17 cellular contexts compared by ENCODE assay signal in the genomic region with DNA sequence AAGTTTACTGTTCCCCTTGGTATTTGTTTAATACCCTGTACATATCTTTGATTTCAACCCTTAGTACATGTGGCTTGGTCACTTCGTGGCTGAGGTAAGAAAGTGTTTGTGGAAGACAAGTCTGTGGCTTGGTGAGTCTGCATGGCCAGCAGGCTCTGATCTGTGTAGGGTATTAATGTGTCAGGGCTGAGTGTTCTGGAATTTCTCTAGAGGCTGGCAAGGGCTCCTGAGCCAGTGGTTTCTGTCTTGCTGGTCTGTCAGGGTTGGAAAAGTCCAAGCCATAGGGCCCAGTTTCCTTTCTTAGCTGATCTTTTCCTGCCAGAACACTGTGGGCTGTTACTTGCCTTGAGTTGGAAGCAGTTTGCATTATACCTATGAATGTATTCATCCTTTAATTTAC. TPM values are rescaled to one million over a fixed set of nuclear protein-coding genes. Genes with fewer than 3 reads are reported as not detected.
"Had no signal": no experiment of that assay in that cellular context is flagged by ENCODE, and none has a peak within 500 bp of the region (broad histone marks: within the 10 kb centered on the region; RNA-seq: fewer than 3 reads in every experiment).

No MANE protein-coding gene starts in this region.

- H3K4me1 ChIP-seq: gastrocnemius medialis, left lung, thyroid gland had no signal

- H3K27me3 ChIP-seq: brain microvascular endothelial cell, gastrocnemius medialis, left lung, thyroid gland had no signal

- H3K36me3 ChIP-seq: brain microvascular endothelial cell, gastrocnemius medialis, left lung, thyroid gland had no signal

- H3K27ac ChIP-seq: brain microvascular endothelial cell, epithelial cell of prostate, gastrocnemius medialis, left lung, thyroid gland had no signal

- ATAC-seq: activated CD8-positive, alpha-beta T cell treated with anti-CD3 and anti-CD28 coated beads for 36 hours; activated T-cell treated with anti-CD3 and anti-CD28 coated beads, Interleukin-2, amount 50 U/mL, for 4 hours; gastrocnemius medialis; left lung; mucosa of descending colon; natural killer cell treated with Interleukin-12 subunit alpha and Interleukin-12 subunit beta and Interleukin-15 and Interleukin-18, amount 100 ng/mL, for 72 hours had no signal

- H3K9me3 ChIP-seq: gastrocnemius medialis, mucosa of descending colon, thyroid gland had no signal

- H3K4me3 ChIP-seq: gastrocnemius medialis, left lung, mucosa of descending colon, thyroid gland had no signal

- DNase-seq: activated B cell treated with CpG ODN at 0.5 μM for 24 hours; activated CD4-positive, alpha-beta T cell treated with anti-CD3 and anti-CD28 coated beads for 48 hours; activated CD8-positive, alpha-beta T cell treated with anti-CD3 and anti-CD28 coated beads for 36 hours; activated effector memory CD4-positive, alpha-beta T cell treated with anti-CD3 and anti-CD28 coated beads, Interleukin-2, amount 50 U/mL, for 16 hours; activated T-cell treated with anti-CD3 and anti-CD28 coated beads, Interleukin-2, amount 50 U/mL, for 4 hours; amniotic stem cell; cerebellar nuclear complex; dermis blood vessel endothelial cell; gastrocnemius medialis; islet precursor cell; left lung; mucosa of descending colon; thyroid gland had no signal

RNA-seq across cellular contexts. Expression of a gene that starts 48.0 kb away (rescaled TPM):
- total RNA-seq: activated B cell treated with CpG ODN at 0.5 μM for 24 hours; activated CD8-positive, alpha-beta T cell treated with anti-CD3 and anti-CD28 coated beads for 36 hours; activated T-cell treated with anti-CD3 and anti-CD28 coated beads, Interleukin-2, amount 50 U/mL, for 4 hours; natural killer cell treated with Interleukin-12 subunit alpha and Interleukin-12 subunit beta and Interleukin-15 and Interleukin-18, amount 100 ng/mL, for 72 hours; T-helper 2 cell treated with Interferon-gamma antibody and Interleukin-4, amounts not matched to agents 100 ng/mL and 5 ng/mL, for 36 hours had no signal
